ENCODE assay signal across 7 cellular contexts in genomic region chr19:48468806-48469055, GRCh38. TPM values are rescaled to one million over a fixed set of nuclear protein-coding genes. Genes with fewer than 3 reads are reported as not detected.
DNase-seq lines count a peak whose midpoint lies in the region; ATAC-seq, FAIRE-seq and TF ChIP-seq lines count a peak whose summit lies in the region.

No MANE protein-coding gene starts in this region.

- FAIRE-seq in H54 (lab: Jason Lieb, UNC), result peak; percentile 87

- peaks cover 20% of the 10 kb centered on the region for H3K4me1 Mint-ChIP-seq in T-helper 17 cell

- TF ChIP-seq POLR2A in H54 (IDR thresholded peaks at IDR 0.05; ENCODE audit: low read depth, low read length), result no peak

- peak overlapping the region; percentile 84 for H3K27ac Mint-ChIP-seq in T-helper 17 cell

- no peak for DNase-seq in H54 (ENCODE audit: insufficient read length, low spot score)
- DNase-seq in T-helper 17 cell, result no peak
- DNase-seq in right cardiac atrium, result no peak
- DNase-seq in NCI-H1092 treated with DMSO at 0.1 percent for 48 hours (lab: John Stamatoyannopoulos, UW), result no peak

- no peaks in the 10 kb centered on the region for H3K27me3 Mint-ChIP-seq in T-helper 17 cell

- H3K27me3 ChIP-seq in right cardiac atrium (ENCODE audit: control insufficient read depth, insufficient read depth), result no peaks in the 10 kb centered on the region

- H3K4me1 ChIP-seq in right cardiac atrium (ENCODE audit: control insufficient read depth, insufficient read depth, low read length), result peaks cover 3% of the 10 kb centered on the region

- ATAC-seq in T-helper 17 cell (no peak), right cardiac atrium (no peak), HG02970 (IDR thresholded peaks at IDR 0.05; ENCODE audit: low FRiP score, unreplicated experiment) (no peak)
- no peak for ATAC-seq in activated CD4-positive, CD25-positive, alpha-beta regulatory T cell treated with anti-CD3 and anti-CD28 coated beads, Interleukin-2, amount 50 U/mL, for 24 hours

- intact Hi-C loops in right cardiac atrium (cut with DNase I), result no loop called here

- H3K4me3 ChIP-seq in right cardiac atrium (ENCODE audit: low read length), result peak overlapping the region; percentile 12
- H3K4me3 ChIP-seq in skin epidermis, result peak overlapping the region in 5 of 7 experiments; percentile 8 to 66 (median 26)

- under 1% methylated on average over 13 of the region's 13 CpGs for WGBS in right cardiac atrium

- H3K36me3 Mint-ChIP-seq in T-helper 17 cell (ENCODE audit: low read depth), result peaks cover 2% of the 10 kb centered on the region

- H3K27ac ChIP-seq in right cardiac atrium (ENCODE audit: low read length) (peak overlapping the region; percentile 39), skin epidermis (peak overlapping the region in 16 of 21 experiments; percentile 15 to 99 (median 60))

- H3K9me3 ChIP-seq in T-helper 17 cell (ENCODE audit: control insufficient read depth, low read length, poor library complexity, severe bottlenecking) (no peaks in the 10 kb centered on the region), right cardiac atrium (ENCODE audit: control insufficient read depth, low read length) (no peaks in the 10 kb centered on the region)

- peak overlapping the region; percentile 98 for H3K4me3 Mint-ChIP-seq in T-helper 17 cell

RNA-seq across cellular contexts. Expression of gene CYTH2, which starts 0.4 kb away (rescaled TPM):
- 10 to 100 TPM; 42.3 to 53.4 TPM for total RNA-seq in T-helper 17 cell
- total RNA-seq in right cardiac atrium, result 10 to 100 TPM; 26.0 to 35.0 (median 29.2) TPM
- polyA plus RNA-seq in right cardiac atrium, result 27.4 TPM

RNA-seq across cellular contexts. Expression of gene KCNJ14, which starts 13.4 kb away (rescaled TPM):
- 1 to 10 TPM; 1.7 to 2.5 TPM for total RNA-seq in T-helper 17 cell
- under 1 TPM; 0.20 to 0.75 (median 0.23) TPM for total RNA-seq in right cardiac atrium
- 0.16 TPM for polyA plus RNA-seq in right cardiac atrium

RNA-seq across cellular contexts. Expression of gene GRWD1, which starts 22.9 kb away (rescaled TPM):
- total RNA-seq in T-helper 17 cell (10 to 100 TPM; 32.5 TPM), right cardiac atrium (10 to 100 TPM; 16.0 to 20.4 (median 17.3) TPM)
- polyA plus RNA-seq in right cardiac atrium, result 7.2 TPM

RNA-seq across cellular contexts. Expression of gene LMTK3, which starts 42.9 kb away (rescaled TPM):
- 10 to 100 TPM; 11.5 to 18.4 TPM for total RNA-seq in T-helper 17 cell
- 1 to 10 TPM; 3.1 to 7.2 (median 5.5) TPM for total RNA-seq in right cardiac atrium
- polyA plus RNA-seq in right cardiac atrium, result 2.9 TPM
